In genomic region chr15:87660494-87661129, GRCh38 we compare ENCODE assay signal across 1 cellular context.
TF ChIP-seq lines count a peak whose summit lies in the region.

No MANE protein-coding gene starts in this region.

TF ChIP-seq in IMR-90, 13 proteins besides CTCF, POLR2A, EP300 and RAD21:
- TF ChIP-seq USF2 (IDR thresholded peaks at IDR 0.05; ENCODE audit: low read depth, low read length), result no peak
- TF ChIP-seq ELK1 (IDR thresholded peaks at IDR 0.05; ENCODE audit: borderline replicate concordance, low read depth, low read length), result no peak
- no peak for TF ChIP-seq MXI1 (IDR thresholded peaks at IDR 0.05; ENCODE audit: borderline replicate concordance, low read depth, low read length)
- no peak for TF ChIP-seq SMC3 (IDR thresholded peaks at IDR 0.05; ENCODE audit: low read depth, low read length)
- no peak for TF ChIP-seq FOS (IDR thresholded peaks at IDR 0.05; ENCODE audit: low read depth, low read length)
- TF ChIP-seq NFE2L2 (IDR thresholded peaks at IDR 0.05; ENCODE audit: low read depth, low read length), result no peak
- TF ChIP-seq MAFK (IDR thresholded peaks at IDR 0.05; ENCODE audit: low read depth, low read length), result no peak
- TF ChIP-seq RFX5 (IDR thresholded peaks at IDR 0.05; ENCODE audit: low read depth, low read length), result no peak
- no peak for TF ChIP-seq BHLHE40 (IDR thresholded peaks at IDR 0.05; ENCODE audit: low read depth, low read length)
- no peak for TF ChIP-seq CHD1 (IDR thresholded peaks at IDR 0.05; ENCODE audit: low read depth, low read length)
- TF ChIP-seq RCOR1 (IDR thresholded peaks at IDR 0.05; ENCODE audit: insufficient replicate concordance, low read length), result no peak
- TF ChIP-seq CEBPB (IDR thresholded peaks at IDR 0.05; ENCODE audit: low read depth, low read length), result no peak
- no peak for TF ChIP-seq MAZ (IDR thresholded peaks at IDR 0.05; ENCODE audit: borderline replicate concordance, low read depth, low read length)
